In the genomic region with DNA sequence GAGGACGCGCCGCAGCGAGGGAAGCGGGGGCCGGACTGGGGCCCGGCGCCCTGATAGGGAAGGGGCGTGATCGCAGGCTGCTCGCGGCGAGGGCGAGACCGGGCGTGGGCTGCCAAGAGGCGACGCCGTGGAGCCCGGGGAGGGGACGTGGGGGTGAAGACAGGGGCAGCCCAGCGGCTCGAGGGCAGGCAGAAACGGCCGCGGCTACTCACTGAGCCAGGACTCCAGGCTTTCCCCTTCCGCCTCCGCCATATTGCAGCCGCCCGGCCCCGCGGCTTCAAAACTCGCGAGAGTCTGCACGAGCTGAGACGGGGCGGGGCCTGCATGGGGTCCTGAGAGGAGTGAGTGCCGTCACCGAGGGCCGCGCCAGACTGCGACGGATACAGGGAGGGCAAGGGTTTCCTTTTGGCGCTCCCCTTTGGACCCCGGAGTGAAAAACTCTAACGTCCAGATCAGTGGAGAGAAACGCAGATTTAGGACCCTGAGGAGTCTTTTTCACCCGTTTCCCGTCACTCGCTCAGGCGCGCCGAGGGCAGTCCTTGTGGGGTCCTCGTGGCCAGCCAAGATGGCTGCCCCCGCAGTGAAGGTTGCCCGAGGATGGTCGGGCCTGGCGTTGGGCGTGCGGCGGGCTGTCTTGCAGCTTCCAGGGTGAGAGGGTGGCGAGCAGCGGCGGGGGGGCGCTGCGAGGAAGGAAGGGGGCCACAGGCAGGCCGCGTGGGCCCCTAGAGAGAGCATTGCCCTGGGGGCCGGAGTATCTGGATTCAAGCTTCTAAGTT, we compare ENCODE assay signal across 8 cellular contexts. TPM values are rescaled to one million over a fixed set of nuclear protein-coding genes. Genes with fewer than 3 reads are reported as not detected.
DNase-seq lines count a peak whose midpoint lies in the region; ATAC-seq and TF ChIP-seq lines count a peak whose summit lies in the region.

A gene with protein sequence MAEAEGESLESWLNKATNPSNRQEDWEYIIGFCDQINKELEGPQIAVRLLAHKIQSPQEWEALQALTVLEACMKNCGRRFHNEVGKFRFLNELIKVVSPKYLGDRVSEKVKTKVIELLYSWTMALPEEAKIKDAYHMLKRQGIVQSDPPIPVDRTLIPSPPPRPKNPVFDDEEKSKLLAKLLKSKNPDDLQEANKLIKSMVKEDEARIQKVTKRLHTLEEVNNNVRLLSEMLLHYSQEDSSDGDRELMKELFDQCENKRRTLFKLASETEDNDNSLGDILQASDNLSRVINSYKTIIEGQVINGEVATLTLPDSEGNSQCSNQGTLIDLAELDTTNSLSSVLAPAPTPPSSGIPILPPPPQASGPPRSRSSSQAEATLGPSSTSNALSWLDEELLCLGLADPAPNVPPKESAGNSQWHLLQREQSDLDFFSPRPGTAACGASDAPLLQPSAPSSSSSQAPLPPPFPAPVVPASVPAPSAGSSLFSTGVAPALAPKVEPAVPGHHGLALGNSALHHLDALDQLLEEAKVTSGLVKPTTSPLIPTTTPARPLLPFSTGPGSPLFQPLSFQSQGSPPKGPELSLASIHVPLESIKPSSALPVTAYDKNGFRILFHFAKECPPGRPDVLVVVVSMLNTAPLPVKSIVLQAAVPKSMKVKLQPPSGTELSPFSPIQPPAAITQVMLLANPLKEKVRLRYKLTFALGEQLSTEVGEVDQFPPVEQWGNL (minus strand): TSS at position 271 of the 776 bp plus-strand sequence. CDS start 19 bp downstream, at position 252.
A gene (plus strand): TSS at position 544 of the 776 bp plus-strand sequence. CDS start 22 bp downstream, at position 566.

- H3K27ac Mint-ChIP-seq in activated CD4-positive, alpha-beta T cell treated with anti-CD3 and anti-CD28 coated beads, Interleukin-2, amount 10 ng/mL, durations not matched to agents 7 days and 5 days: peak within 1 kb of the TSS; percentile 100

- ATAC-seq in GM19351 (IDR thresholded peaks at IDR 0.05; ENCODE audit: unreplicated experiment) (peak; percentile 92), HG03521 (IDR thresholded peaks at IDR 0.05; ENCODE audit: unreplicated experiment) (peak; percentile 79), left lung (peak; percentile 98)

- H3K27ac ChIP-seq in coronary artery: peak within 1 kb of the TSS; percentile 84 to 98
- H3K27ac ChIP-seq in left lung: peak within 1 kb of the TSS; percentile 93 to 97

- H3K36me3 ChIP-seq in BE2C: peaks cover 31% of the 10 kb centered on the region
- peaks cover 0 to 34% of the 10 kb centered on the region in 2 donors for H3K36me3 ChIP-seq in left lung

- H3K27me3 ChIP-seq in BE2C (no peaks in the 10 kb centered on the region), left lung (no peaks in the 10 kb centered on the region)

- H3K27me3 Mint-ChIP-seq in activated CD4-positive, alpha-beta T cell treated with anti-CD3 and anti-CD28 coated beads, Interleukin-2, amount 10 ng/mL, durations not matched to agents 7 days and 5 days: no peaks in the 10 kb centered on the region

- H3K4me3 Mint-ChIP-seq in activated CD4-positive, alpha-beta T cell treated with anti-CD3 and anti-CD28 coated beads, Interleukin-2, amount 10 ng/mL, durations not matched to agents 7 days and 5 days: peak within 1 kb of the TSS; percentile 99

- H3K9me3 ChIP-seq in BE2C (no peaks in the 10 kb centered on the region), left lung (no peaks in the 10 kb centered on the region)

- no peaks in the 10 kb centered on the region for H3K9me3 Mint-ChIP-seq in activated CD4-positive, alpha-beta T cell treated with anti-CD3 and anti-CD28 coated beads, Interleukin-2, amount 10 ng/mL, durations not matched to agents 7 days and 5 days

- peaks cover 17% of the 10 kb centered on the region for H3K36me3 Mint-ChIP-seq in activated CD4-positive, alpha-beta T cell treated with anti-CD3 and anti-CD28 coated beads, Interleukin-2, amount 10 ng/mL, durations not matched to agents 7 days and 5 days (ENCODE audit: low read depth)

- DNase-seq in BE2C (peak; percentile 97), NCI-H69 (lab: John Stamatoyannopoulos, UW) (peak; percentile 97), coronary artery (ENCODE audit: low spot score) (peak; percentile 95), left lung (peak; percentile 96 to 98)
- DNase-seq in activated CD4-positive, alpha-beta T cell treated with anti-CD3 and anti-CD28 coated beads, Interleukin-2, amount 10 ng/mL, durations not matched to agents 7 days and 5 days: peak; percentile 97
- DNase-seq in stimulated activated CD4-positive, alpha-beta T cell treated with anti-CD3 and anti-CD28 coated beads, Interleukin-2, amount 100 ng/mL, for 48 hours: peak; percentile 93 to 94

- H3K4me1 Mint-ChIP-seq in activated CD4-positive, alpha-beta T cell treated with anti-CD3 and anti-CD28 coated beads, Interleukin-2, amount 10 ng/mL, durations not matched to agents 7 days and 5 days: peaks cover 49% of the 10 kb centered on the region

- intact Hi-C loops in left lung (cut with DNase I): no loop called here

- H3K4me1 ChIP-seq in BE2C: peaks cover 3% of the 10 kb centered on the region; the same call in 1 of the 2 replicates
- H3K4me1 ChIP-seq in left lung: peaks cover 19 to 63% of the 10 kb centered on the region in 2 donors

- TF ChIP-seq CTCF in BE2C (IDR thresholded peaks at IDR 0.05; ENCODE audit: low read depth, low read length) (no peak), coronary artery (IDR thresholded peaks at IDR 0.05) (no peak), left lung (IDR thresholded peaks at IDR 0.05) (no peak)

- H3K4me3 ChIP-seq in BE2C (ENCODE audit: low read depth, low read length) (peak within 1 kb of the TSS; percentile 100), coronary artery (peak within 1 kb of the TSS; percentile 100), left lung (peak within 1 kb of the TSS; percentile 98)

- CTCF ChIA-PET in activated CD4-positive, alpha-beta T cell treated with anti-CD3 and anti-CD28 coated beads, Interleukin-2, amount 10 ng/mL, durations not matched to agents 7 days and 5 days (lab: Charles Lee): interaction anchor here (0.5 to 4.3 kb wide), 22 partner anchors 9 to 152 kb away, joined by 3 to 115 read pairs (median 4); a partner anchor contains a TSS

- POLR2A ChIA-PET in activated CD4-positive, alpha-beta T cell treated with anti-CD3 and anti-CD28 coated beads, Interleukin-2, amount 10 ng/mL, durations not matched to agents 7 days and 5 days (lab: Charles Lee): interaction anchor here (0.6 to 2.2 kb wide), 6 partner anchors 9 to 257 kb away, joined by 3 to 13 read pairs (median 7); a partner anchor contains a TSS

RNA-seq across cellular contexts. Expression of the first gene that starts in this region (rescaled TPM):
- polyA plus RNA-seq in BE2C (2012; ENCODE audit: insufficient read depth, insufficient read length, low read depth): 66.2 TPM
- 10 to 100 TPM; 80.2 to 86.1 TPM for total RNA-seq in activated CD4-positive, alpha-beta T cell treated with anti-CD3 and anti-CD28 coated beads, Interleukin-2, amount 10 ng/mL, durations not matched to agents 7 days and 5 days
- total RNA-seq in left lung: 10 to 100 TPM; 46.2 to 54.7 TPM

RNA-seq across cellular contexts. Expression of the second gene that starts in this region (rescaled TPM):
- polyA plus RNA-seq in BE2C (2012; ENCODE audit: insufficient read depth, insufficient read length, low read depth): 232 TPM
- 10 to 100 TPM; 35.4 to 38.2 TPM for total RNA-seq in activated CD4-positive, alpha-beta T cell treated with anti-CD3 and anti-CD28 coated beads, Interleukin-2, amount 10 ng/mL, durations not matched to agents 7 days and 5 days
- total RNA-seq in left lung: 10 to 100 TPM; 41.0 to 41.6 TPM

Comparison
In these comparisons a context has a peak if more than half of its experiments do, and no peak if none do; other contexts are left out.
1. Peak in every context shown above with its lines: DNase-seq, ATAC-seq, H3K4me3 ChIP-seq and H3K27ac ChIP-seq.